ENCODE assay signal across 2 cellular contexts in the genomic region with DNA sequence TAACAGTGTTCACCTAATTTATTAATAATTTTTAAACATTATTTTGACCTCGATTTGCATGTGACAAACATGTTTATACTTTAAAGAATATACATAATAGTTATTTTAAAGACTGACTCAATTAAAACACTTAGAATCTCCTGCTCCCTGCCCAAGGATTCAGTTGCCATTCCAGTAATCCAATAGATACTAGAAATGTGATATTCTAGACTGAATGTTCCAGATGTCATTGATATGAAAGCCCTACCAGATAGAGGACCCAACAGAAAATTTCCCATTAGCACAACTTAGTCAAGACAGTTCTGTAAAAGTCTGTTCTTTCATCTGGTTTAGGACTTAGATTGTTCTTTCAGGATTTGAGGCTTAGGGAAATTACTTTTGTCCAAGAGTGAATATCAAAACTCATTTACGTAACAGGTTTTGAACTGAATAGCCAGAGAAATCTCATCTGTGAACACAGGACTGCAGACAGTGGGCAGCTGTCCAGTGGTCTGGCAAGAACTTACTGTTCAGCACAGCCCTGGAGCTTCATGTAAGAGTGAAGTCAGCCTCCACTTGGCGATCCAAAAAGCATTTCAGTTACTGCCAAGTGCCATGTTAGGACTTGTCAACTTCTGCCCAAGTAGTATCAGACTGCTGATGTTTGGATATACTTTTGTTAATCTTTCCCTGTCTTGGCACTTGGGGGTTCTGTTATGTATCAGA.
A peak's percentile ranks its signal among the peaks of the same experiment; 100 is the strongest.
TF ChIP-seq lines count a peak whose summit lies in the region.

No MANE protein-coding gene starts in this region.

TF ChIP-seq in liver, 16 proteins besides CTCF, POLR2A, EP300 and RAD21 (continued from another document):
- TF ChIP-seq, protein P1, sequence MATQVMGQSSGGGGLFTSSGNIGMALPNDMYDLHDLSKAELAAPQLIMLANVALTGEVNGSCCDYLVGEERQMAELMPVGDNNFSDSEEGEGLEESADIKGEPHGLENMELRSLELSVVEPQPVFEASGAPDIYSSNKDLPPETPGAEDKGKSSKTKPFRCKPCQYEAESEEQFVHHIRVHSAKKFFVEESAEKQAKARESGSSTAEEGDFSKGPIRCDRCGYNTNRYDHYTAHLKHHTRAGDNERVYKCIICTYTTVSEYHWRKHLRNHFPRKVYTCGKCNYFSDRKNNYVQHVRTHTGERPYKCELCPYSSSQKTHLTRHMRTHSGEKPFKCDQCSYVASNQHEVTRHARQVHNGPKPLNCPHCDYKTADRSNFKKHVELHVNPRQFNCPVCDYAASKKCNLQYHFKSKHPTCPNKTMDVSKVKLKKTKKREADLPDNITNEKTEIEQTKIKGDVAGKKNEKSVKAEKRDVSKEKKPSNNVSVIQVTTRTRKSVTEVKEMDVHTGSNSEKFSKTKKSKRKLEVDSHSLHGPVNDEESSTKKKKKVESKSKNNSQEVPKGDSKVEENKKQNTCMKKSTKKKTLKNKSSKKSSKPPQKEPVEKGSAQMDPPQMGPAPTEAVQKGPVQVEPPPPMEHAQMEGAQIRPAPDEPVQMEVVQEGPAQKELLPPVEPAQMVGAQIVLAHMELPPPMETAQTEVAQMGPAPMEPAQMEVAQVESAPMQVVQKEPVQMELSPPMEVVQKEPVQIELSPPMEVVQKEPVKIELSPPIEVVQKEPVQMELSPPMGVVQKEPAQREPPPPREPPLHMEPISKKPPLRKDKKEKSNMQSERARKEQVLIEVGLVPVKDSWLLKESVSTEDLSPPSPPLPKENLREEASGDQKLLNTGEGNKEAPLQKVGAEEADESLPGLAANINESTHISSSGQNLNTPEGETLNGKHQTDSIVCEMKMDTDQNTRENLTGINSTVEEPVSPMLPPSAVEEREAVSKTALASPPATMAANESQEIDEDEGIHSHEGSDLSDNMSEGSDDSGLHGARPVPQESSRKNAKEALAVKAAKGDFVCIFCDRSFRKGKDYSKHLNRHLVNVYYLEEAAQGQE (IDR thresholded peaks at IDR 0.05) = peak; percentile 94
- TF ChIP-seq HNF4A (conservative IDR thresholded peaks at IDR 0.05) = peak; percentile 45 to 49
- peak; percentile 43 for TF ChIP-seq SP1 (IDR thresholded peaks at IDR 0.05)
- TF ChIP-seq RXRA (IDR thresholded peaks at IDR 0.05) = peak; percentile 24 to 32

TF ChIP-seq in HepG2, 621 proteins besides CTCF, POLR2A, EP300 and RAD21 (continued from another document):
- TF ChIP-seq, protein P2, sequence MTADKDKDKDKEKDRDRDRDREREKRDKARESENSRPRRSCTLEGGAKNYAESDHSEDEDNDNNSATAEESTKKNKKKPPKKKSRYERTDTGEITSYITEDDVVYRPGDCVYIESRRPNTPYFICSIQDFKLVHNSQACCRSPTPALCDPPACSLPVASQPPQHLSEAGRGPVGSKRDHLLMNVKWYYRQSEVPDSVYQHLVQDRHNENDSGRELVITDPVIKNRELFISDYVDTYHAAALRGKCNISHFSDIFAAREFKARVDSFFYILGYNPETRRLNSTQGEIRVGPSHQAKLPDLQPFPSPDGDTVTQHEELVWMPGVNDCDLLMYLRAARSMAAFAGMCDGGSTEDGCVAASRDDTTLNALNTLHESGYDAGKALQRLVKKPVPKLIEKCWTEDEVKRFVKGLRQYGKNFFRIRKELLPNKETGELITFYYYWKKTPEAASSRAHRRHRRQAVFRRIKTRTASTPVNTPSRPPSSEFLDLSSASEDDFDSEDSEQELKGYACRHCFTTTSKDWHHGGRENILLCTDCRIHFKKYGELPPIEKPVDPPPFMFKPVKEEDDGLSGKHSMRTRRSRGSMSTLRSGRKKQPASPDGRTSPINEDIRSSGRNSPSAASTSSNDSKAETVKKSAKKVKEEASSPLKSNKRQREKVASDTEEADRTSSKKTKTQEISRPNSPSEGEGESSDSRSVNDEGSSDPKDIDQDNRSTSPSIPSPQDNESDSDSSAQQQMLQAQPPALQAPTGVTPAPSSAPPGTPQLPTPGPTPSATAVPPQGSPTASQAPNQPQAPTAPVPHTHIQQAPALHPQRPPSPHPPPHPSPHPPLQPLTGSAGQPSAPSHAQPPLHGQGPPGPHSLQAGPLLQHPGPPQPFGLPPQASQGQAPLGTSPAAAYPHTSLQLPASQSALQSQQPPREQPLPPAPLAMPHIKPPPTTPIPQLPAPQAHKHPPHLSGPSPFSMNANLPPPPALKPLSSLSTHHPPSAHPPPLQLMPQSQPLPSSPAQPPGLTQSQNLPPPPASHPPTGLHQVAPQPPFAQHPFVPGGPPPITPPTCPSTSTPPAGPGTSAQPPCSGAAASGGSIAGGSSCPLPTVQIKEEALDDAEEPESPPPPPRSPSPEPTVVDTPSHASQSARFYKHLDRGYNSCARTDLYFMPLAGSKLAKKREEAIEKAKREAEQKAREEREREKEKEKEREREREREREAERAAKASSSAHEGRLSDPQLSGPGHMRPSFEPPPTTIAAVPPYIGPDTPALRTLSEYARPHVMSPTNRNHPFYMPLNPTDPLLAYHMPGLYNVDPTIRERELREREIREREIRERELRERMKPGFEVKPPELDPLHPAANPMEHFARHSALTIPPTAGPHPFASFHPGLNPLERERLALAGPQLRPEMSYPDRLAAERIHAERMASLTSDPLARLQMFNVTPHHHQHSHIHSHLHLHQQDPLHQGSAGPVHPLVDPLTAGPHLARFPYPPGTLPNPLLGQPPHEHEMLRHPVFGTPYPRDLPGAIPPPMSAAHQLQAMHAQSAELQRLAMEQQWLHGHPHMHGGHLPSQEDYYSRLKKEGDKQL (CRISPR knock-in tag; IDR thresholded peaks at IDR 0.05; ENCODE audit: low read depth) = no peak
- TF ChIP-seq ZNF354B (CRISPR knock-in tag; IDR thresholded peaks at IDR 0.05) (no peak), ZNF30 (CRISPR knock-in tag; IDR thresholded peaks at IDR 0.05) (no peak), ZNF138 (CRISPR knock-in tag; IDR thresholded peaks at IDR 0.05; ENCODE audit: low read depth) (no peak), YEATS4 (CRISPR knock-in tag; IDR thresholded peaks at IDR 0.05; ENCODE audit: borderline replicate concordance) (no peak), NR2F2 (IDR thresholded peaks at IDR 0.05; ENCODE audit: borderline replicate concordance, low read depth) (no peak)
- TF ChIP-seq, protein P3, sequence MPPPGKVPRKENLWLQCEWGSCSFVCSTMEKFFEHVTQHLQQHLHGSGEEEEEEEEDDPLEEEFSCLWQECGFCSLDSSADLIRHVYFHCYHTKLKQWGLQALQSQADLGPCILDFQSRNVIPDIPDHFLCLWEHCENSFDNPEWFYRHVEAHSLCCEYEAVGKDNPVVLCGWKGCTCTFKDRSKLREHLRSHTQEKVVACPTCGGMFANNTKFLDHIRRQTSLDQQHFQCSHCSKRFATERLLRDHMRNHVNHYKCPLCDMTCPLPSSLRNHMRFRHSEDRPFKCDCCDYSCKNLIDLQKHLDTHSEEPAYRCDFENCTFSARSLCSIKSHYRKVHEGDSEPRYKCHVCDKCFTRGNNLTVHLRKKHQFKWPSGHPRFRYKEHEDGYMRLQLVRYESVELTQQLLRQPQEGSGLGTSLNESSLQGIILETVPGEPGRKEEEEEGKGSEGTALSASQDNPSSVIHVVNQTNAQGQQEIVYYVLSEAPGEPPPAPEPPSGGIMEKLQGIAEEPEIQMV (CRISPR knock-in tag; IDR thresholded peaks at IDR 0.05; ENCODE audit: low read depth) = no peak
- TF ChIP-seq, protein P4, sequence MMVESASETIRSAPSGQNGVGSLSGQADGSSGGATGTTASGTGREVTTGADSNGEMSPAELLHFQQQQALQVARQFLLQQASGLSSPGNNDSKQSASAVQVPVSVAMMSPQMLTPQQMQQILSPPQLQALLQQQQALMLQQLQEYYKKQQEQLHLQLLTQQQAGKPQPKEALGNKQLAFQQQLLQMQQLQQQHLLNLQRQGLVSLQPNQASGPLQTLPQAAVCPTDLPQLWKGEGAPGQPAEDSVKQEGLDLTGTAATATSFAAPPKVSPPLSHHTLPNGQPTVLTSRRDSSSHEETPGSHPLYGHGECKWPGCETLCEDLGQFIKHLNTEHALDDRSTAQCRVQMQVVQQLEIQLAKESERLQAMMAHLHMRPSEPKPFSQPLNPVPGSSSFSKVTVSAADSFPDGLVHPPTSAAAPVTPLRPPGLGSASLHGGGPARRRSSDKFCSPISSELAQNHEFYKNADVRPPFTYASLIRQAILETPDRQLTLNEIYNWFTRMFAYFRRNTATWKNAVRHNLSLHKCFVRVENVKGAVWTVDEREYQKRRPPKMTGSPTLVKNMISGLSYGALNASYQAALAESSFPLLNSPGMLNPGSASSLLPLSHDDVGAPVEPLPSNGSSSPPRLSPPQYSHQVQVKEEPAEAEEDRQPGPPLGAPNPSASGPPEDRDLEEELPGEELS (CRISPR knock-in tag; IDR thresholded peaks at IDR 0.05) = no peak
